In genomic region chr1:203570805-203571204, GRCh38 we compare ENCODE assay signal across 18 cellular contexts.
"Had no signal": no experiment of that assay in that cellular context is flagged by ENCODE, and none has a peak within 500 bp of the region (broad histone marks: within the 10 kb centered on the region; RNA-seq: fewer than 3 reads in every experiment).

No MANE protein-coding gene starts in this region.

- H3K4me3 ChIP-seq: cardiac muscle cell, dorsolateral prefrontal cortex, gastrocnemius medialis, heart right ventricle, pancreas, sigmoid colon, uterus had no signal

- H3K27ac Mint-ChIP-seq: activated naive CD4-positive, alpha-beta T cell treated with anti-CD3 and anti-CD28 coated beads for 36 hours; activated T-helper 17 cell treated with anti-CD3 and anti-CD28 coated beads, Interleukin-2, amount 50 U/mL, for 72 hours; stimulated activated effector memory CD8-positive, alpha-beta T cell treated with anti-CD3 and anti-CD28 coated beads, Interleukin-12 subunit alpha, Interleukin-12 subunit beta, amount 100 ng/mL, for 72 hours had no signal

- H3K4me1 ChIP-seq: gastrocnemius medialis, heart right ventricle, pancreas, uterus had no signal

- H3K27ac ChIP-seq: cardiac muscle cell, gastrocnemius medialis, heart right ventricle, pancreas, sigmoid colon had no signal

- H3K9me3 Mint-ChIP-seq: activated naive CD4-positive, alpha-beta T cell treated with anti-CD3 and anti-CD28 coated beads for 36 hours; activated T-helper 17 cell treated with anti-CD3 and anti-CD28 coated beads, Interleukin-2, amount 50 U/mL, for 72 hours; neural crest cell; stimulated activated effector memory CD8-positive, alpha-beta T cell treated with anti-CD3 and anti-CD28 coated beads, Interleukin-12 subunit alpha, Interleukin-12 subunit beta, amount 100 ng/mL, for 72 hours had no signal

- H3K9me3 ChIP-seq: gastrocnemius medialis, heart right ventricle, pancreas, sigmoid colon, uterus had no signal

- H3K27me3 ChIP-seq: dorsolateral prefrontal cortex, gastrocnemius medialis, heart right ventricle, pancreas, sigmoid colon, uterus had no signal

- H3K4me1 Mint-ChIP-seq: activated T-helper 17 cell treated with anti-CD3 and anti-CD28 coated beads, Interleukin-2, amount 50 U/mL, for 72 hours; stimulated activated effector memory CD8-positive, alpha-beta T cell treated with anti-CD3 and anti-CD28 coated beads, Interleukin-12 subunit alpha, Interleukin-12 subunit beta, amount 100 ng/mL, for 72 hours had no signal

- FAIRE-seq: pancreas had no signal

- H3K36me3 ChIP-seq: cardiac muscle cell, gastrocnemius medialis, heart right ventricle, pancreas, sigmoid colon, uterus had no signal

- H3K4me3 Mint-ChIP-seq: activated naive CD4-positive, alpha-beta T cell treated with anti-CD3 and anti-CD28 coated beads for 36 hours; activated T-helper 17 cell treated with anti-CD3 and anti-CD28 coated beads, Interleukin-2, amount 50 U/mL, for 72 hours; neural crest cell; stimulated activated effector memory CD8-positive, alpha-beta T cell treated with anti-CD3 and anti-CD28 coated beads, Interleukin-12 subunit alpha, Interleukin-12 subunit beta, amount 100 ng/mL, for 72 hours had no signal

- ATAC-seq: activated T-helper 17 cell treated with anti-CD3 and anti-CD28 coated beads, Interleukin-2, amount 50 U/mL, for 72 hours; gastrocnemius medialis; heart right ventricle; pancreas; stimulated activated effector memory CD8-positive, alpha-beta T cell treated with anti-CD3 and anti-CD28 coated beads, Interleukin-12 subunit alpha, Interleukin-12 subunit beta, amount 100 ng/mL, for 72 hours had no signal

- H3K36me3 Mint-ChIP-seq: stimulated activated effector memory CD8-positive, alpha-beta T cell treated with anti-CD3 and anti-CD28 coated beads, Interleukin-12 subunit alpha, Interleukin-12 subunit beta, amount 100 ng/mL, for 72 hours had no signal

- DNase-seq: activated CD4-positive, alpha-beta T cell treated with anti-CD3 and anti-CD28 coated beads, Interleukin-2, amount 50 U/mL, for 4 hours; activated CD4-positive, CD25-positive, alpha-beta regulatory T cell treated with anti-CD3 and anti-CD28 coated beads, Interleukin-2, amount 50 U/mL, for 72 hours; activated naive CD4-positive, alpha-beta T cell treated with anti-CD3 and anti-CD28 coated beads for 36 hours; activated T-cell treated with anti-CD3 and anti-CD28 coated beads for 4 hours; dorsolateral prefrontal cortex; erythroblast; gastrocnemius medialis; heart right ventricle; midbrain; pancreas; sigmoid colon; stimulated activated CD4-positive, alpha-beta T cell treated with anti-CD3 and anti-CD28 coated beads, Interleukin-12 subunit alpha, Interleukin-12 subunit beta, amount 100 ng/mL, for 4 hours; stimulated activated CD4-positive, alpha-beta T cell treated with anti-CD3 and anti-CD28 coated beads, Interleukin-2, amount 100 ng/mL, for 24 hours; uterus had no signal
